Comparison of ENCODE assay signal across 1 cellular context in the genomic region with DNA sequence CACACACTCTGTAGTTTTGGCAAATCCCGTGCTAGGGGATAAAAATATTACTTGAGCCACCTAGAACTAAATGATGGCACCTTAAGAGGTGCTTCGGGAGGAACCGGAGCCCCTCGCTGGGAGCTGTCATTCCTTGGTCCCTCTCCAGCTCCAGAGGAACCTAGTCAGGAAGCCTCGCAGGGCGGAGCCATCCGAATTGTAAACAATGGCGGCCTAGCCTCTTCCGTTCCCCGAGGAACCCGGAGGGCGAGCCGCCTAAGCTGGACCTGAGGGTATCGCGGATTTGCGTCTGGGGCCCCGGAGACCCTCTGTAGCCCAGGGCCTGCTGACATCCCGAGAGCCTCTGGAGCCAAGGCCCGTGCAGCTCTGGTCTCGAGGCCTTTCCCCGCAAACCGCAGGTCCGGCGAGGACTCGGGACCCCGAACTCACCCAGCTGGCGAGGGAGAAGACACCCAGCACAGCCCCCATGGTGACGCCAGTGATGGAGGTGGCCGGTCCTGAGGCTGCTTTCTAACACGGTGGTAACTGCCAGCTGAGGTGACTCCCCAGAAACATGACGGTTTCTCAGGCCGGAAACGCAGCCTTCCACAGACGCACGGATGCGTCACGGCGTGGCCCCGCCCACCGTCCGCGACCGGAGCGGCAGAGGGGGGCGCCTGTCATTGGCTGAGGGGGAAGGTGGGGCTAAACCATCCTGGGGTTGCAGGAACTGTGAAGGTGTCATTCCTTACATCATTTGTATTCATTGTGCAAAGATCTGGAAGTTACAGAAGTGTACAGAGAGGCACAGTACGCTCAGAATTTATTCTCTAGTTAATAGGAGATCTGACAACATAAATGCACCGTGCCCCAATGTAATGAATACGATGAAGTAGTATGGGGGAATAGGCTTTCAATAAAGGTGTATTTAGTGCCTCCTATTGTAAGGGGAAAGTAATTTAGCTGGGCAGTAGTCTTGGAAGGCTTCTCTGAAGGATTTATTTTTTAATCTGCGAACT.
TF ChIP-seq lines count a peak whose summit lies in the region.

TSS of gene SERINC3 (minus strand) at position 587 of the 998 bp plus-strand sequence. CDS start at position 468, 119 bp downstream.

TF ChIP-seq in HepG2, 621 proteins besides CTCF, POLR2A, EP300 and RAD21 (continued from another document and continues in another):
- TF ChIP-seq, protein P1, sequence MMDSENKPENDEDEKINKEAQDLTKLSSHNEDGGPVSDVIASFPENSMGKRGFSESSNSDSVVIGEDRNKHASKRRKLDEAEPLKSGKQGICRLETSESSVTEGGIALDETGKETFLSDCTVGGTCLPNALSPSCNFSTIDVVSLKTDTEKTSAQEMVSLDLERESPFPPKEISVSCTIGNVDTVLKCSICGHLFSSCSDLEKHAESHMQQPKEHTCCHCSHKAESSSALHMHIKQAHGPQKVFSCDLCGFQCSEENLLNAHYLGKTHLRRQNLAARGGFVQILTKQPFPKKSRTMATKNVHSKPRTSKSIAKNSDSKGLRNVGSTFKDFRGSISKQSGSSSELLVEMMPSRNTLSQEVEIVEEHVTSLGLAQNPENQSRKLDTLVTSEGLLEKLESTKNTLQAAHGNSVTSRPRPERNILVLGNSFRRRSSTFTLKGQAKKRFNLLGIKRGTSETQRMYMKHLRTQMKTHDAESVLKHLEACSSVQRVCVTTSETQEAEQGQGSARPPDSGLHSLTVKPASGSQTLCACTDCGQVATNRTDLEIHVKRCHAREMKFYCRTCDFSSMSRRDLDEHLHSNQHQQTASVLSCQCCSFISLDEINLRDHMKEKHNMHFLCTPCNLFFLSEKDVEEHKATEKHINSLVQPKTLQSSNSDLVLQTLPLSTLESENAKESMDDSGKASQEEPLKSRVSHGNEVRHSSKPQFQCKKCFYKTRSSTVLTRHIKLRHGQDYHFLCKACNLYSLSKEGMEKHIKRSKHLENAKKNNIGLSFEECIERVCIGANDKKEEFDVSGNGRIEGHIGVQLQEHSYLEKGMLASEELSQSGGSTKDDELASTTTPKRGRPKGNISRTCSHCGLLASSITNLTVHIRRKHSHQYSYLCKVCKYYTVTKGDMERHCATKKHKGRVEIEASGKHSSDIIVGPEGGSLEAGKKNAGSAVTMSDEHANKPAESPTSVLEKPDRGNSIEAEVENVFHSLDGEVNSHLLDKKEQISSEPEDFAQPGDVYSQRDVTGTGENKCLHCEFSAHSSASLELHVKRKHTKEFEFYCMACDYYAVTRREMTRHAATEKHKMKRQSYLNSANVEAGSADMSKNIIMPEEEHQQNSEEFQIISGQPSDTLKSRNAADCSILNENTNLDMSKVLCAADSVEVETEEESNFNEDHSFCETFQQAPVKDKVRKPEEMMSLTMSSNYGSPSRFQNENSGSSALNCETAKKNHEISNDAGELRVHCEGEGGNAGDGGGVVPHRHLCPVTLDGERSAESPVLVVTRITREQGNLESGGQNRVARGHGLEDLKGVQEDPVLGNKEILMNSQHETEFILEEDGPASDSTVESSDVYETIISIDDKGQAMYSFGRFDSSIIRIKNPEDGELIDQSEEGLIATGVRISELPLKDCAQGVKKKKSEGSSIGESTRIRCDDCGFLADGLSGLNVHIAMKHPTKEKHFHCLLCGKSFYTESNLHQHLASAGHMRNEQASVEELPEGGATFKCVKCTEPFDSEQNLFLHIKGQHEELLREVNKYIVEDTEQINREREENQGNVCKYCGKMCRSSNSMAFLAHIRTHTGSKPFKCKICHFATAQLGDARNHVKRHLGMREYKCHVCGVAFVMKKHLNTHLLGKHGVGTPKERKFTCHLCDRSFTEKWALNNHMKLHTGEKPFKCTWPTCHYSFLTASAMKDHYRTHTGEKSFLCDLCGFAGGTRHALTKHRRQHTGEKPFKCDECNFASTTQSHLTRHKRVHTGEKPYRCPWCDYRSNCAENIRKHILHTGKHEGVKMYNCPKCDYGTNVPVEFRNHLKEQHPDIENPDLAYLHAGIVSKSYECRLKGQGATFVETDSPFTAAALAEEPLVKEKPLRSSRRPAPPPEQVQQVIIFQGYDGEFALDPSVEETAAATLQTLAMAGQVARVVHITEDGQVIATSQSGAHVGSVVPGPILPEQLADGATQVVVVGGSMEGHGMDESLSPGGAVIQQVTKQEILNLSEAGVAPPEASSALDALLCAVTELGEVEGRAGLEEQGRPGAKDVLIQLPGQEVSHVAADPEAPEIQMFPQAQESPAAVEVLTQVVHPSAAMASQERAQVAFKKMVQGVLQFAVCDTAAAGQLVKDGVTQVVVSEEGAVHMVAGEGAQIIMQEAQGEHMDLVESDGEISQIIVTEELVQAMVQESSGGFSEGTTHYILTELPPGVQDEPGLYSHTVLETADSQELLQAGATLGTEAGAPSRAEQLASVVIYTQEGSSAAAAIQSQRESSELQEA (CRISPR knock-in tag; IDR thresholded peaks at IDR 0.05; ENCODE audit: not compliant biosample characterization) = peak; percentile 94
- TF ChIP-seq ZNF562 (CRISPR knock-in tag; IDR thresholded peaks at IDR 0.05; ENCODE audit: borderline replicate concordance) = no peak
- TF ChIP-seq ZBTB39 (CRISPR knock-in tag; IDR thresholded peaks at IDR 0.05) = peak; percentile 87; the same call in 1 of the 2 replicates
- TF ChIP-seq HNRNPLL (IDR thresholded peaks at IDR 0.05; ENCODE audit: low read depth, low read length, poor library complexity, severe bottlenecking) = peak; percentile 83
- TF ChIP-seq REPIN1 (CRISPR knock-in tag; IDR thresholded peaks at IDR 0.05; ENCODE audit: borderline replicate concordance, low read depth) = peak; percentile 93
- TF ChIP-seq MYNN (CRISPR knock-in tag; IDR thresholded peaks at IDR 0.05; ENCODE audit: low read depth) = no peak; the same call in 1 of the 2 replicates
- peak; percentile 65; the same call in 1 of the 2 replicates for TF ChIP-seq CREB3 (CRISPR knock-in tag; IDR thresholded peaks at IDR 0.05)
- TF ChIP-seq SSRP1 (CRISPR knock-in tag; IDR thresholded peaks at IDR 0.05) = no peak
- TF ChIP-seq CHD4 (IDR thresholded peaks at IDR 0.05; ENCODE audit: borderline replicate concordance, low read length) = peak; percentile 58; the same call in 1 of the 2 replicates
- peak; percentile 90 for TF ChIP-seq PHF20 (CRISPR knock-in tag; IDR thresholded peaks at IDR 0.05)
- TF ChIP-seq ZZZ3 (CRISPR knock-in tag; IDR thresholded peaks at IDR 0.05; ENCODE audit: borderline replicate concordance) = peak; percentile 96; the same call in 1 of the 2 replicates
- peak; percentile 84 for TF ChIP-seq ISL2 (CRISPR knock-in tag; IDR thresholded peaks at IDR 0.05)
- peak; percentile 68; the same call in 1 of the 2 replicates for TF ChIP-seq ZNF605 (CRISPR knock-in tag; IDR thresholded peaks at IDR 0.05)
- peak; percentile 99 for TF ChIP-seq ZNF572 (CRISPR knock-in tag; IDR thresholded peaks at IDR 0.05)
- no peak for TF ChIP-seq NR2F6 (IDR thresholded peaks at IDR 0.05)
- TF ChIP-seq NR2F6 (CRISPR knock-in tag; IDR thresholded peaks at IDR 0.05) = no peak
- TF ChIP-seq HHEX (CRISPR knock-in tag; IDR thresholded peaks at IDR 0.05) = no peak
- TF ChIP-seq, protein P2, sequence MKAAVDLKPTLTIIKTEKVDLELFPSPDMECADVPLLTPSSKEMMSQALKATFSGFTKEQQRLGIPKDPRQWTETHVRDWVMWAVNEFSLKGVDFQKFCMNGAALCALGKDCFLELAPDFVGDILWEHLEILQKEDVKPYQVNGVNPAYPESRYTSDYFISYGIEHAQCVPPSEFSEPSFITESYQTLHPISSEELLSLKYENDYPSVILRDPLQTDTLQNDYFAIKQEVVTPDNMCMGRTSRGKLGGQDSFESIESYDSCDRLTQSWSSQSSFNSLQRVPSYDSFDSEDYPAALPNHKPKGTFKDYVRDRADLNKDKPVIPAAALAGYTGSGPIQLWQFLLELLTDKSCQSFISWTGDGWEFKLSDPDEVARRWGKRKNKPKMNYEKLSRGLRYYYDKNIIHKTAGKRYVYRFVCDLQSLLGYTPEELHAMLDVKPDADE (CRISPR knock-in tag; IDR thresholded peaks at IDR 0.05) = peak; percentile 86; the same call in 1 of the 2 replicates
- TF ChIP-seq CEBPG (CRISPR knock-in tag; IDR thresholded peaks at IDR 0.05) = peak; percentile 53; the same call in 1 of the 2 replicates
- TF ChIP-seq HOXA9 (CRISPR knock-in tag; IDR thresholded peaks at IDR 0.05; ENCODE audit: borderline replicate concordance) = no peak
- TF ChIP-seq, protein P3, sequence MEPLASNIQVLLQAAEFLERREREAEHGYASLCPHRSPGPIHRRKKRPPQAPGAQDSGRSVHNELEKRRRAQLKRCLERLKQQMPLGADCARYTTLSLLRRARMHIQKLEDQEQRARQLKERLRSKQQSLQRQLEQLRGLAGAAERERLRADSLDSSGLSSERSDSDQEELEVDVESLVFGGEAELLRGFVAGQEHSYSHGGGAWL (CRISPR knock-in tag; IDR thresholded peaks at IDR 0.05) = peak; percentile 81
- peak; percentile 91 for TF ChIP-seq ZMAT3 (CRISPR knock-in tag; conservative IDR thresholded peaks at IDR 0.05)
- peak; percentile 100 for TF ChIP-seq ZNF501 (CRISPR knock-in tag; IDR thresholded peaks at IDR 0.05)
- TF ChIP-seq NFKB2 (CRISPR knock-in tag; IDR thresholded peaks at IDR 0.05; ENCODE audit: borderline replicate concordance) = peak; percentile 99
- peak; percentile 67; the same call in 1 of the 2 replicates for TF ChIP-seq ZNF546 (CRISPR knock-in tag; conservative IDR thresholded peaks at IDR 0.05)
- no peak for TF ChIP-seq HNRNPK (IDR thresholded peaks at IDR 0.05; ENCODE audit: low read depth, low read length, poor library complexity, severe bottlenecking)
- peak; percentile 89; the same call in 1 of the 2 replicates for TF ChIP-seq MLLT10 (CRISPR knock-in tag; IDR thresholded peaks at IDR 0.05)
- TF ChIP-seq MED13 (CRISPR knock-in tag; IDR thresholded peaks at IDR 0.05) = 0 out of 2 replicates have a peak, but pooled peaks have one; percentile 68
- TF ChIP-seq, protein P4, sequence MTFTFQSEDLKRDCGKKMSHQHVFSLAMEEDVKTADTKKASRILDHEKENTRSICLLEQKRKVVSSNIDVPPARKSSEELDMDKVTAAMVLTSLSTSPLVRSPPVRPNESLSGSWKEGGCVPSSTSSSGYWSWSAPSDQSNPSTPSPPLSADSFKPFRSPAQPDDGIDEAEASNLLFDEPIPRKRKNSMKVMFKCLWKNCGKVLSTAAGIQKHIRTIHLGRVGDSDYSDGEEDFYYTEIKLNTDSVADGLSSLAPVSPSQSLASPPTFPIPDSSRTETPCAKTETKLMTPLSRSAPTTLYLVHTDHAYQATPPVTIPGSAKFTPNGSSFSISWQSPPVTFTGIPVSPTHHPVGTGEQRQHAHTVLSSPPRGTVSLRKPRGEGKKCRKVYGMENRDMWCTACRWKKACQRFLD (CRISPR knock-in tag; IDR thresholded peaks at IDR 0.05; ENCODE audit: borderline replicate concordance) = peak; percentile 99
- TF ChIP-seq, protein P5, sequence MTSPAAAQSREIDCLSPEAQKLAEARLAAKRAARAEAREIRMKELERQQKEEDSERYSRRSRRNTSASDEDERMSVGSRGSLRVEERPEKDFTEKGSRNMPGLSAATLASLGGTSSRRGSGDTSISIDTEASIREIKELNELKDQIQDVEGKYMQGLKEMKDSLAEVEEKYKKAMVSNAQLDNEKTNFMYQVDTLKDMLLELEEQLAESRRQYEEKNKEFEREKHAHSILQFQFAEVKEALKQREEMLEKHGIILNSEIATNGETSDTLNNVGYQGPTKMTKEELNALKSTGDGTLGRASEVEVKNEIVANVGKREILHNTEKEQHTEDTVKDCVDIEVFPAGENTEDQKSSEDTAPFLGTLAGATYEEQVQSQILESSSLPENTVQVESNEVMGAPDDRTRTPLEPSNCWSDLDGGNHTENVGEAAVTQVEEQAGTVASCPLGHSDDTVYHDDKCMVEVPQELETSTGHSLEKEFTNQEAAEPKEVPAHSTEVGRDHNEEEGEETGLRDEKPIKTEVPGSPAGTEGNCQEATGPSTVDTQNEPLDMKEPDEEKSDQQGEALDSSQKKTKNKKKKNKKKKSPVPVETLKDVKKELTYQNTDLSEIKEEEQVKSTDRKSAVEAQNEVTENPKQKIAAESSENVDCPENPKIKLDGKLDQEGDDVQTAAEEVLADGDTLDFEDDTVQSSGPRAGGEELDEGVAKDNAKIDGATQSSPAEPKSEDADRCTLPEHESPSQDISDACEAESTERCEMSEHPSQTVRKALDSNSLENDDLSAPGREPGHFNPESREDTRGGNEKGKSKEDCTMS (CRISPR knock-in tag; conservative IDR thresholded peaks at IDR 0.05) = no peak; the same call in 1 of the 2 replicates
- TF ChIP-seq ZMYM4 (CRISPR knock-in tag; IDR thresholded peaks at IDR 0.05) = peak; percentile 92
- 0 out of 2 replicates have a peak, but pooled peaks have one; percentile 80 for TF ChIP-seq MATR3 (CRISPR knock-in tag; IDR thresholded peaks at IDR 0.05)
- no peak for TF ChIP-seq ZSCAN22 (CRISPR knock-in tag; IDR thresholded peaks at IDR 0.05)
- no peak for TF ChIP-seq NFE2L2 (IDR thresholded peaks at IDR 0.05; ENCODE audit: low read length)
- no peak for TF ChIP-seq SRF (IDR thresholded peaks at IDR 0.05; ENCODE audit: low read depth, low read length)
- TF ChIP-seq ISX (CRISPR knock-in tag; conservative IDR thresholded peaks at IDR 0.05) = peak; percentile 96; the same call in 1 of the 2 replicates
- peak; percentile 75; the same call in 1 of the 2 replicates for TF ChIP-seq ZNF639 (CRISPR knock-in tag; conservative IDR thresholded peaks at IDR 0.05)
- TF ChIP-seq MED1 (CRISPR knock-in tag; IDR thresholded peaks at IDR 0.05) = peak; percentile 89
- peak; percentile 70; the same call in 1 of the 2 replicates for TF ChIP-seq ARNT2 (CRISPR knock-in tag; IDR thresholded peaks at IDR 0.05; ENCODE audit: low read depth)
